Comparison of ENCODE assay signal across 10 cellular contexts in the genomic region with DNA sequence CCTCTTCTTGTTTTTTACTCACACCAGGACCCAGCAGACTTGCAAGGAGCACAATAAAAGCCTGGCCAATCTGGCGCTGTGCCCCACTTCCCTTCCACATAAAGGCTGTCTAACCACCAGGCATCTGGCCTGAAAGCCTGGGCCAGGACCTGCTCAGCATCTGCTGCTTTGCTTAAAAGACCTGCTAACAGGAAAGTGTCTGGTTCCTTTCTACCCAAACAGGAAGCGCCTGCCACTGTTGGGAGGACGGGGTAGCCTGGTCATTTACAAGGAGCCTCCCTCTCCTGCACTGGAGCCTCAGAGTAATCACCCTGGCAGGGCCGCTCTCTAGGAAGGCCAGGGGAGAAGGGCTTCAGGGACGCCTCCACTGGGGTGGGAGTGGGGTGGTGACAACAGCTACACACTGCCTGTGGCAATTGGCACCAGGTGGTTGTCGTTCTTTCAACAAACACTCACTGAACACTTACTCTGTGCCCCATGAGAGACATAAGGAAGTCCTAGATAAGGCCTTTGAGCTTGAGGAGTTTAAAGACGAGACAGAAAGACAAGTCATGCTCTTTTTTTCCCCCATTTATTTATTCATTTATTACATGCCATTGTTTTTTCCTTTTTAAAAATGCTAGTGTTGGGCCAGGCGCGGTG. TPM values are rescaled to one million over a fixed set of nuclear protein-coding genes. Genes with fewer than 3 reads are reported as not detected.
DNase-seq lines count a peak whose midpoint lies in the region; ATAC-seq, FAIRE-seq and TF ChIP-seq lines count a peak whose summit lies in the region.
"Had no signal": no experiment of that assay in that cellular context is flagged by ENCODE, and none has a peak within 500 bp of the region (broad histone marks: within the 10 kb centered on the region; RNA-seq: fewer than 3 reads in every experiment).

No MANE protein-coding gene starts in this region.

- no peak overlapping the region for H3K4me3 ChIP-seq in keratinocyte (ENCODE audit: control insufficient read depth in 2 of 3, extremely low read depth in 1 of 3, insufficient read depth in 2 of 3, low read depth in 1 of 3, low read length in 3 of 3)

- H3K27ac Mint-ChIP-seq in activated T-cell treated with anti-CD3 and anti-CD28 coated beads, Interleukin-2, amount 50 U/mL, for 72 hours, result no peak overlapping the region
- peak overlapping the region; percentile 65 for H3K27ac Mint-ChIP-seq in activated naive CD8-positive, alpha-beta T cell treated with anti-CD3 and anti-CD28 coated beads, Interleukin-2, amount 10 ng/mL, durations not matched to agents 7 days and 5 days
- no peak overlapping the region for H3K27ac Mint-ChIP-seq in progenitor cell of endocrine pancreas

- no peak for DNase-seq in activated T-cell treated with anti-CD3 and anti-CD28 coated beads, Interleukin-2, amount 50 U/mL, for 72 hours
- DNase-seq in activated T-cell treated with anti-CD3 and anti-CD28 coated beads for 4 hours, result no peak
- DNase-seq in activated naive CD8-positive, alpha-beta T cell treated with anti-CD3 and anti-CD28 coated beads, Interleukin-2, amount 10 ng/mL, durations not matched to agents 7 days and 5 days, result peak; percentile 40
- DNase-seq in keratinocyte (ENCODE audit: low read depth, low spot score), result no peak
- peak; percentile 66 for DNase-seq in ureter (ENCODE audit: low spot score)
- DNase-seq in progenitor cell of endocrine pancreas (ENCODE audit: low spot score, unreplicated experiment), result no peak
- DNase-seq in frontal cortex (ENCODE audit: low spot score in 2 of 2), result no peak

- no peaks in the 10 kb centered on the region for H3K9me3 ChIP-seq in keratinocyte (ENCODE audit: control insufficient read depth, low read depth, low read length)

- H3K4me1 ChIP-seq in keratinocyte (ENCODE audit: control insufficient read depth, extremely low read depth, insufficient read depth, low read length), result peaks cover 9% of the 10 kb centered on the region

- H3K9me1 ChIP-seq in keratinocyte (ENCODE audit: control insufficient read depth, extremely low read depth, insufficient read depth, low read length), result no peaks in the 10 kb centered on the region

- H3K4me3 Mint-ChIP-seq in activated T-cell treated with anti-CD3 and anti-CD28 coated beads, Interleukin-2, amount 50 U/mL, for 72 hours, result peak overlapping the region; percentile 16 to 23
- H3K4me3 Mint-ChIP-seq in activated naive CD8-positive, alpha-beta T cell treated with anti-CD3 and anti-CD28 coated beads, Interleukin-2, amount 10 ng/mL, durations not matched to agents 7 days and 5 days, result peak overlapping the region; percentile 66
- H3K4me3 Mint-ChIP-seq in progenitor cell of endocrine pancreas (ENCODE audit: low read depth), result no peak overlapping the region

- H4K20me1 ChIP-seq in keratinocyte (ENCODE audit: control insufficient read depth, extremely low read depth, insufficient read depth, low read length), result no peaks in the 10 kb centered on the region

- POLR2A ChIA-PET in activated naive CD8-positive, alpha-beta T cell treated with anti-CD3 and anti-CD28 coated beads, Interleukin-2, amount 10 ng/mL, durations not matched to agents 7 days and 5 days (lab: Charles Lee), result interaction anchor here (0.6 kb wide), 1 partner anchor 39 kb away, joined by 3 read pairs; no protein-coding TSS in a partner anchor

- H3K27me3 ChIP-seq in keratinocyte (ENCODE audit: control insufficient read depth, extremely low read depth, insufficient read depth, low read length), result no peaks in the 10 kb centered on the region

- H3K9me3 Mint-ChIP-seq in activated T-cell treated with anti-CD3 and anti-CD28 coated beads, Interleukin-2, amount 50 U/mL, for 72 hours, result no peaks in the 10 kb centered on the region
- no peaks in the 10 kb centered on the region for H3K9me3 Mint-ChIP-seq in activated naive CD8-positive, alpha-beta T cell treated with anti-CD3 and anti-CD28 coated beads, Interleukin-2, amount 10 ng/mL, durations not matched to agents 7 days and 5 days
- no peaks in the 10 kb centered on the region for H3K9me3 Mint-ChIP-seq in progenitor cell of endocrine pancreas (ENCODE audit: low read depth)

- FAIRE-seq in keratinocyte (lab: Jason Lieb, UNC) (no peak), frontal cortex (lab: Jason Lieb, UNC) (no peak)

- H3K27ac ChIP-seq in keratinocyte (ENCODE audit: control insufficient read depth, insufficient read depth, low read length), result no peak overlapping the region

- no peaks in the 10 kb centered on the region for H3K79me2 ChIP-seq in keratinocyte (ENCODE audit: control insufficient read depth, insufficient read depth, low read length)

- peak overlapping the region; percentile 55 for H2AFZ ChIP-seq in keratinocyte (ENCODE audit: control insufficient read depth, low read length)

- no peaks in the 10 kb centered on the region for H3K36me3 ChIP-seq in keratinocyte (ENCODE audit: control insufficient read depth in 2 of 2, extremely low read depth in 1 of 2, insufficient read depth in 2 of 2, low read length in 2 of 2)

- H3K4me2 ChIP-seq in keratinocyte (ENCODE audit: control insufficient read depth, extremely low read depth, insufficient read depth, low read depth, low read length), result no peak overlapping the region

- no peak for ATAC-seq in activated T-cell treated with anti-CD3 and anti-CD28 coated beads, Interleukin-2, amount 50 U/mL, for 72 hours (replicated peaks in 1 of 2)
- peak; percentile 37 for ATAC-seq in activated naive CD8-positive, alpha-beta T cell treated with anti-CD3 and anti-CD28 coated beads, Interleukin-2, amount 10 ng/mL, durations not matched to agents 7 days and 5 days (ENCODE audit: low read depth)
- no peak for ATAC-seq in GM21825 (IDR thresholded peaks at IDR 0.05; ENCODE audit: unreplicated experiment)

- dilution Hi-C loops in keratinocyte (cut with MboI; ENCODE audit: extremely low pct_ligation_motif_present, low sequenced_read_pairs), result no loop called here

- H3K9ac ChIP-seq in keratinocyte (ENCODE audit: control insufficient read depth, extremely low read depth, insufficient read depth, low read length), result no peak overlapping the region

- no peaks in the 10 kb centered on the region for H3K36me3 Mint-ChIP-seq in activated T-cell treated with anti-CD3 and anti-CD28 coated beads, Interleukin-2, amount 50 U/mL, for 72 hours (ENCODE audit: insufficient read depth in 2 of 2)
- no peaks in the 10 kb centered on the region for H3K36me3 Mint-ChIP-seq in activated naive CD8-positive, alpha-beta T cell treated with anti-CD3 and anti-CD28 coated beads, Interleukin-2, amount 10 ng/mL, durations not matched to agents 7 days and 5 days
- no peaks in the 10 kb centered on the region for H3K36me3 Mint-ChIP-seq in progenitor cell of endocrine pancreas (ENCODE audit: insufficient read depth)

- TF ChIP-seq CTCF in keratinocyte (optimal IDR thresholded peaks at IDR 0.05 in 1 of 3, IDR thresholded peaks at IDR 0.05 in 1 of 3, conservative IDR thresholded peaks at IDR 0.05 in 1 of 3; ENCODE audit: extremely low read depth in 1 of 3, insufficient read depth in 2 of 3, low read length in 3 of 3), result no peak
- TF ChIP-seq CTCF in progenitor cell of endocrine pancreas (IDR thresholded peaks at IDR 0.05; ENCODE audit: unreplicated experiment), result no peak

- H3K4me1 Mint-ChIP-seq in activated T-cell treated with anti-CD3 and anti-CD28 coated beads, Interleukin-2, amount 50 U/mL, for 72 hours (ENCODE audit: low read depth), result peaks cover 36% of the 10 kb centered on the region
- H3K4me1 Mint-ChIP-seq in activated naive CD8-positive, alpha-beta T cell treated with anti-CD3 and anti-CD28 coated beads, Interleukin-2, amount 10 ng/mL, durations not matched to agents 7 days and 5 days, result peaks cover 19% of the 10 kb centered on the region
- H3K4me1 Mint-ChIP-seq in progenitor cell of endocrine pancreas (ENCODE audit: low read depth), result no peaks in the 10 kb centered on the region

- peaks cover 9% of the 10 kb centered on the region for H3K27me3 Mint-ChIP-seq in activated T-cell treated with anti-CD3 and anti-CD28 coated beads, Interleukin-2, amount 50 U/mL, for 72 hours (ENCODE audit: low read depth)
- H3K27me3 Mint-ChIP-seq in activated naive CD8-positive, alpha-beta T cell treated with anti-CD3 and anti-CD28 coated beads, Interleukin-2, amount 10 ng/mL, durations not matched to agents 7 days and 5 days, result peaks cover 18% of the 10 kb centered on the region
- H3K27me3 Mint-ChIP-seq in progenitor cell of endocrine pancreas, result peaks cover 48% of the 10 kb centered on the region

RNA-seq across cellular contexts. Expression of a gene that starts 6.3 kb away (rescaled TPM):
- under 1 TPM in 1 of 2 donors, not detected in 1; 0.96 TPM for total RNA-seq in activated T-cell treated with anti-CD3 and anti-CD28 coated beads, Interleukin-2, amount 50 U/mL, for 72 hours
- total RNA-seq in activated naive CD8-positive, alpha-beta T cell treated with anti-CD3 and anti-CD28 coated beads, Interleukin-2, amount 10 ng/mL, durations not matched to agents 7 days and 5 days, result under 1 TPM; 0.45 to 0.75 TPM
- 13.7 to 43.5 TPM (median 21.3 TPM) in 3 replicates for polyA plus RNA-seq in keratinocyte
- 11.1 TPM for polyA plus RNA-seq in keratinocyte (2011; ENCODE audit: low read depth)
- polyA plus RNA-seq in keratinocyte (2011; cell fraction: cytosol; rRNA removed), result 26.2 and 27.8 TPM in 2 replicates
- polyA plus RNA-seq in keratinocyte (2011; cell fraction: nucleus; rRNA removed), result 31.1 and 34.2 TPM in 2 replicates
- polyA plus RNA-seq in keratinocyte (2012; ENCODE audit: low replicate concordance), result 12.5 and 33.7 TPM in 2 replicates
- polyA minus RNA-seq in keratinocyte, result 15.4 to 22.9 TPM (median 19.7 TPM) in 3 replicates
- polyA minus RNA-seq in keratinocyte (2011; cell fraction: cytosol; rRNA and poly(A)+ RNA removed), result 30.5 TPM
- polyA minus RNA-seq in keratinocyte (2011; cell fraction: nucleus; rRNA and poly(A)+ RNA removed), result 16.4 and 28.5 TPM in 2 replicates
- total RNA-seq in ureter (23.5 TPM), progenitor cell of endocrine pancreas (0.53 TPM in 1 of 2 replicates, not detected in the other), frontal cortex (9.4 TPM)
- total RNA-seq: epithelial cell of proximal tubule had no signal

RNA-seq across cellular contexts. Expression of a gene that starts 7.6 kb away (rescaled TPM):
- total RNA-seq in activated T-cell treated with anti-CD3 and anti-CD28 coated beads, Interleukin-2, amount 50 U/mL, for 72 hours, result 100 to 1,000 TPM; 310 to 312 TPM
- 100 to 1,000 TPM; 291 to 299 TPM for total RNA-seq in activated naive CD8-positive, alpha-beta T cell treated with anti-CD3 and anti-CD28 coated beads, Interleukin-2, amount 10 ng/mL, durations not matched to agents 7 days and 5 days
- polyA plus RNA-seq in keratinocyte, result 30.8 to 101 TPM (median 57.1 TPM) in 3 replicates
- polyA plus RNA-seq in keratinocyte (2011; ENCODE audit: low read depth), result 70.6 TPM
- polyA plus RNA-seq in keratinocyte (2011; cell fraction: cytosol; rRNA removed), result 51.2 and 73.6 TPM in 2 replicates
- 129 and 135 TPM in 2 replicates for polyA plus RNA-seq in keratinocyte (2011; cell fraction: nucleus; rRNA removed)
- 73.0 and 224 TPM in 2 replicates for polyA plus RNA-seq in keratinocyte (2012; ENCODE audit: low replicate concordance)
- polyA minus RNA-seq in keratinocyte, result 35.9 to 87.8 TPM (median 52.5 TPM) in 3 replicates
- polyA minus RNA-seq in keratinocyte (2011; cell fraction: cytosol; rRNA and poly(A)+ RNA removed), result 35.7 TPM
- 65.9 and 122 TPM in 2 replicates for polyA minus RNA-seq in keratinocyte (2011; cell fraction: nucleus; rRNA and poly(A)+ RNA removed)
- 269 TPM for total RNA-seq in ureter
- 282 and 287 TPM in 2 replicates for total RNA-seq in progenitor cell of endocrine pancreas
- 48.1 TPM for total RNA-seq in frontal cortex

RNA-seq across cellular contexts. Expression of a gene that starts 41.0 kb away (rescaled TPM):
- total RNA-seq in activated T-cell treated with anti-CD3 and anti-CD28 coated beads, Interleukin-2, amount 50 U/mL, for 72 hours, result not detected
- total RNA-seq in activated naive CD8-positive, alpha-beta T cell treated with anti-CD3 and anti-CD28 coated beads, Interleukin-2, amount 10 ng/mL, durations not matched to agents 7 days and 5 days, result not detected
- not detected in 3 replicates for polyA plus RNA-seq in keratinocyte
- not detected for polyA plus RNA-seq in keratinocyte (2011; ENCODE audit: low read depth)
- polyA plus RNA-seq in keratinocyte (2011; cell fraction: cytosol; rRNA removed), result not detected in 2 replicates
- polyA plus RNA-seq in keratinocyte (2011; cell fraction: nucleus; rRNA removed), result not detected in 2 replicates
- polyA plus RNA-seq in keratinocyte (2012; ENCODE audit: low replicate concordance), result not detected in 2 replicates
- polyA minus RNA-seq in keratinocyte, result not detected in 3 replicates
- not detected for polyA minus RNA-seq in keratinocyte (2011; cell fraction: cytosol; rRNA and poly(A)+ RNA removed)
- not detected in 2 replicates for polyA minus RNA-seq in keratinocyte (2011; cell fraction: nucleus; rRNA and poly(A)+ RNA removed)
- total RNA-seq in ureter (not detected), progenitor cell of endocrine pancreas (not detected in 2 replicates), frontal cortex (0.41 TPM)
- total RNA-seq: Daoy had no signal

RNA-seq across cellular contexts. Expression of a gene that starts 48.7 kb away (rescaled TPM):
- total RNA-seq in activated T-cell treated with anti-CD3 and anti-CD28 coated beads, Interleukin-2, amount 50 U/mL, for 72 hours, result under 1 TPM; 0.09 to 0.17 TPM
- total RNA-seq in activated naive CD8-positive, alpha-beta T cell treated with anti-CD3 and anti-CD28 coated beads, Interleukin-2, amount 10 ng/mL, durations not matched to agents 7 days and 5 days, result under 1 TPM in 1 of 2 experiments, not detected in 1; 0.11 TPM
- 0.02 to 0.05 TPM (median 0.05 TPM) in 3 replicates for polyA plus RNA-seq in keratinocyte
- polyA plus RNA-seq in keratinocyte (2011; ENCODE audit: low read depth), result not detected
- 0.05 TPM in 1 of 2 replicates, not detected in the other for polyA plus RNA-seq in keratinocyte (2011; cell fraction: cytosol; rRNA removed)
- polyA plus RNA-seq in keratinocyte (2011; cell fraction: nucleus; rRNA removed), result 0.14 TPM in 1 of 2 replicates, not detected in the other
- polyA plus RNA-seq in keratinocyte (2012; ENCODE audit: low replicate concordance), result 0.05 TPM in 1 of 2 replicates, not detected in the other
- polyA minus RNA-seq in keratinocyte, result not detected in 3 replicates
- not detected for polyA minus RNA-seq in keratinocyte (2011; cell fraction: cytosol; rRNA and poly(A)+ RNA removed)
- polyA minus RNA-seq in keratinocyte (2011; cell fraction: nucleus; rRNA and poly(A)+ RNA removed), result not detected in 2 replicates
- not detected for total RNA-seq in ureter
- total RNA-seq in progenitor cell of endocrine pancreas, result 0.10 and 0.11 TPM in 2 replicates
- under 0.01 TPM for total RNA-seq in frontal cortex
- total RNA-seq: Daoy, epithelial cell of proximal tubule had no signal

Comparison
In these comparisons a context has a peak if more than half of its experiments do, and no peak if none do; other contexts are left out.
1. DNase-seq: peak in activated naive CD8-positive, alpha-beta T cell treated with anti-CD3 and anti-CD28 coated beads, Interleukin-2, amount 10 ng/mL, durations not matched to agents 7 days and 5 days (single experiment) and ureter (single experiment); none in activated T-cell treated with anti-CD3 and anti-CD28 coated beads, Interleukin-2, amount 50 U/mL, for 72 hours (0 of 2), activated T-cell treated with anti-CD3 and anti-CD28 coated beads for 4 hours (single experiment), keratinocyte (single experiment), progenitor cell of endocrine pancreas (single experiment) and frontal cortex (0 of 2).